In genomic region chr7:118330373-118330772, GRCh38 we compare ENCODE assay signal across 1 cellular context.
TF ChIP-seq lines count a peak whose summit lies in the region.

No MANE protein-coding gene starts in this region.

TF ChIP-seq in WTC11, 78 proteins besides CTCF, POLR2A, EP300 and RAD21 (continued from another document):
- TF ChIP-seq GTF2I (CRISPR knock-in tag; conservative IDR thresholded peaks at IDR 0.05), result no peak
- TF ChIP-seq ZSCAN18 (CRISPR knock-in tag; IDR thresholded peaks at IDR 0.05), result no peak
- no peak for TF ChIP-seq NR3C1 (CRISPR knock-in tag; conservative IDR thresholded peaks at IDR 0.05; ENCODE audit: low read depth)
- no peak for TF ChIP-seq MYBL2 (CRISPR knock-in tag; IDR thresholded peaks at IDR 0.05)
